Comparison of ENCODE assay signal across 17 cellular contexts in the genomic region with DNA sequence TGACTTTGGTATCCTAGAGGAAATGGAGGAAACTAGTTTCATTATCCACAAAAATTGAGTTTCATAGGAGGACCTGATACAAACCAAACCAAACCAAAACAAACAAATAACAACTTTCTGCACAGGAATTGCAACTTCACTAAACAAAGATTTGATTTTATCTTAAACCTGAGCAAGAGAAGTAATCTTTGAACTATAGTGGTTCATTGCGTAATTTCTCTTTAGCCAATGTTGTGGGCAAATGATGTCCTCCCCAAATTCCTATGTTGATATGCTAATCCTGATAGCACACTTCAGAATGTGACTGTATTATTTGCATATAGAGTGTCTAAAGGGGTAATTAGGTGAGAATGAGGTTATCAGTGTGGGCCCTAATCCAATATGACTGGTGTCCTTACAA.
"Had no signal": no experiment of that assay in that cellular context is flagged by ENCODE, and none has a peak within 500 bp of the region (broad histone marks: within the 10 kb centered on the region; RNA-seq: fewer than 3 reads in every experiment).

No MANE protein-coding gene starts in this region.

- H3K27me3 Mint-ChIP-seq: activated CD8-positive, alpha-beta memory T cell treated with anti-CD3 and anti-CD28 coated beads, Interleukin-2, amount 10 ng/mL, durations not matched to agents 7 days and 5 days; naive thymus-derived CD4-positive, alpha-beta T cell; type B pancreatic cell had no signal

- H3K36me3 ChIP-seq: lower lobe of right lung, right atrium auricular region had no signal

- H3K27me3 ChIP-seq: hepatocyte, right atrium auricular region, spleen had no signal

- DNase-seq: activated CD4-positive, alpha-beta T cell treated with anti-CD3 and anti-CD28 coated beads, Interleukin-2, amount 50 U/mL, for 4 hours; activated CD4-positive, CD25-positive, alpha-beta regulatory T cell treated with anti-CD3 and anti-CD28 coated beads, Interleukin-2, amount 50 U/mL, for 72 hours; activated CD8-positive, alpha-beta memory T cell treated with anti-CD3 and anti-CD28 coated beads, Interleukin-2, amount 10 ng/mL, durations not matched to agents 7 days and 5 days; activated T-cell treated with anti-CD3 and anti-CD28 coated beads, Interleukin-2, amount 50 U/mL, for 48 hours; central memory CD4-positive, alpha-beta T cell; cortex of kidney; effector memory CD4-positive, alpha-beta T cell; lower lobe of right lung; naive thymus-derived CD4-positive, alpha-beta T cell; posterior cingulate gyrus; spleen; stimulated activated CD4-positive, alpha-beta T cell treated with anti-CD3 and anti-CD28 coated beads, Interleukin-2, amount 100 ng/mL, for 24 hours; stimulated activated naive CD4-positive, alpha-beta T cell; substantia nigra had no signal

- H2AFZ ChIP-seq: hepatocyte had no signal

- ATAC-seq: activated CD8-positive, alpha-beta memory T cell treated with anti-CD3 and anti-CD28 coated beads, Interleukin-2, amount 10 ng/mL, durations not matched to agents 7 days and 5 days; lower lobe of right lung; naive thymus-derived CD4-positive, alpha-beta T cell had no signal

- H3K4me3 Mint-ChIP-seq: activated CD8-positive, alpha-beta memory T cell treated with anti-CD3 and anti-CD28 coated beads, Interleukin-2, amount 10 ng/mL, durations not matched to agents 7 days and 5 days; naive thymus-derived CD4-positive, alpha-beta T cell; type B pancreatic cell had no signal

- H3K4me2 ChIP-seq: hepatocyte had no signal

- H3K4me3 ChIP-seq: hepatocyte, lower lobe of right lung, right atrium auricular region, spleen had no signal

- H3K4me1 ChIP-seq: lower lobe of right lung had no signal

- H3K27ac Mint-ChIP-seq: activated CD8-positive, alpha-beta memory T cell treated with anti-CD3 and anti-CD28 coated beads, Interleukin-2, amount 10 ng/mL, durations not matched to agents 7 days and 5 days; naive thymus-derived CD4-positive, alpha-beta T cell; type B pancreatic cell had no signal

- H3K27ac ChIP-seq: hepatocyte, lower lobe of right lung, spleen had no signal

- H3K9me3 ChIP-seq: lower lobe of right lung, right atrium auricular region, spleen had no signal
